Comparison of ENCODE assay signal across 2 cellular contexts in genomic region chr1:197880385-197880784, GRCh38. TPM values are rescaled to one million over a fixed set of nuclear protein-coding genes. Genes with fewer than 3 reads are reported as not detected.
"Had no signal": no experiment of that assay in that cellular context is flagged by ENCODE, and none has a peak within 500 bp of the region (broad histone marks: within the 10 kb centered on the region; RNA-seq: fewer than 3 reads in every experiment).

No MANE protein-coding gene starts in this region.

RNA-seq across cellular contexts. Expression of gene C1orf53, which starts 22.0 kb away (rescaled TPM):
- polyA plus RNA-seq: IgD-negative memory B cell had no signal

RNA-seq across cellular contexts. Expression of gene LHX9, which starts 36.8 kb away (rescaled TPM):
- total RNA-seq: T-helper 1 cell treated with Interleukin-12 subunit alpha and Interleukin-12 subunit beta and Interleukin-4 antibody, amounts not matched to agents 30 ng/mL and 1 ng/mL, for 36 hours had no signal
- polyA plus RNA-seq: IgD-negative memory B cell had no signal
